In genomic region chr1:197224160-197224559, GRCh38 we compare ENCODE assay signal across 12 cellular contexts. TPM values are rescaled to one million over a fixed set of nuclear protein-coding genes. Genes with fewer than 3 reads are reported as not detected.
A peak's percentile ranks its signal among the peaks of the same experiment; 100 is the strongest.
DNase-seq lines count a peak whose midpoint lies in the region; ATAC-seq and TF ChIP-seq lines count a peak whose summit lies in the region.
"Had no signal": no experiment of that assay in that cellular context is flagged by ENCODE, and none has a peak within 500 bp of the region (broad histone marks: within the 10 kb centered on the region; RNA-seq: fewer than 3 reads in every experiment).

No MANE protein-coding gene starts in this region.

- no peaks in the 10 kb centered on the region for H3K4me1 ChIP-seq in HCT116 (ENCODE audit: control insufficient read depth in 1 of 2, insufficient read depth in 2 of 2, low read length in 2 of 2)
- H3K4me1 ChIP-seq in effector memory CD4-positive, alpha-beta T cell (ENCODE audit: control insufficient read depth, insufficient read depth, low read length, poor library complexity, severe bottlenecking): no peaks in the 10 kb centered on the region

- DNase-seq in AG09319 (ENCODE audit: extremely low read depth, low read depth) (no peak), HCT116 (ENCODE audit: low read depth, low spot score) (no peak), WERI-Rb-1 (no peak), kidney tubule cell (ENCODE audit: low spot score) (peak; percentile 29), T-helper 9 cell (no peak), head of caudate nucleus (no peak), erythroblast (lab: John Stamatoyannopoulos, UW) (no peak)
- DNase-seq in effector memory CD4-positive, alpha-beta T cell: no peak
- DNase-seq: activated CD4-positive, alpha-beta memory T cell treated with anti-CD3 and anti-CD28 coated beads for 36 hours; activated naive CD8-positive, alpha-beta T cell treated with anti-CD3 and anti-CD28 coated beads for 36 hours; NCI-H226; retina had no signal

- POLR2A ChIA-PET in HCT116 (lab: Charles Lee): no interaction called here

- H3K27ac ChIP-seq in HCT116 (ENCODE audit: low read depth, low read length): no peak overlapping the region
- H3K27ac ChIP-seq in WERI-Rb-1: no peak overlapping the region
- H3K27ac ChIP-seq in effector memory CD4-positive, alpha-beta T cell (ENCODE audit: insufficient read depth, low read length, poor library complexity, severe bottlenecking): no peak overlapping the region

- ATAC-seq in HCT116: no peak

- H3K4me2 ChIP-seq in HCT116 (ENCODE audit: low read length): no peak overlapping the region

- H3K4me3 ChIP-seq in HCT116 (replicated peaks in 1 of 2; ENCODE audit: low read depth in 1 of 2, low read length in 2 of 2) (no peak overlapping the region), WERI-Rb-1 (ENCODE audit: low read depth, low read length) (no peak overlapping the region)
- no peak overlapping the region for H3K4me3 ChIP-seq in effector memory CD4-positive, alpha-beta T cell (ENCODE audit: insufficient read depth, low read depth, low read length, poor library complexity, severe bottlenecking)

- H3K27me3 ChIP-seq in HCT116 (ENCODE audit: insufficient read depth, low read length) (no peaks in the 10 kb centered on the region), WERI-Rb-1 (ENCODE audit: insufficient read depth, low read depth, severe bottlenecking) (no peaks in the 10 kb centered on the region)
- H3K27me3 ChIP-seq in effector memory CD4-positive, alpha-beta T cell (replicated peaks; ENCODE audit: control insufficient read depth, insufficient read depth, low read length, poor library complexity, severe bottlenecking): no peaks in the 10 kb centered on the region

- TF ChIP-seq POLR2A in HCT116 (IDR thresholded peaks at IDR 0.05; ENCODE audit: borderline replicate concordance, extremely low read depth, insufficient read depth, insufficient read length): no peak
- TF ChIP-seq POLR2A in erythroblast (IDR thresholded peaks at IDR 0.05; ENCODE audit: low read length): no peak

- BruUV-seq in HCT116 (replicated peaks; lab: Mats Ljungman, UMichigan): no TSS peak

- peak; percentile 45; the same call in 1 of the 2 replicates for TF ChIP-seq RAD21 in HCT116 (IDR thresholded peaks at IDR 0.05; ENCODE audit: low read depth)

- H3K9ac ChIP-seq in HCT116 (ENCODE audit: low read length): no peak overlapping the region

- no peak overlapping the region for H2AFZ ChIP-seq in HCT116 (ENCODE audit: low read depth, low read length, poor library complexity, severe bottlenecking)

- H3K36me3 ChIP-seq in HCT116 (ENCODE audit: control insufficient read depth in 1 of 2, insufficient read depth in 2 of 2, low read length in 2 of 2): no peaks in the 10 kb centered on the region
- no peaks in the 10 kb centered on the region for H3K36me3 ChIP-seq in WERI-Rb-1
- no peaks in the 10 kb centered on the region for H3K36me3 ChIP-seq in effector memory CD4-positive, alpha-beta T cell (ENCODE audit: control insufficient read depth, insufficient read depth, low read length)

- H3K79me2 ChIP-seq in HCT116 (ENCODE audit: insufficient read depth, low read length): no peaks in the 10 kb centered on the region

- H3K9me3 ChIP-seq in HCT116 (ENCODE audit: control insufficient read depth in 1 of 2, insufficient read depth in 1 of 2, low read depth in 1 of 2, low read length in 2 of 2) (no peaks in the 10 kb centered on the region), WERI-Rb-1 (ENCODE audit: severe bottlenecking) (peaks cover 2% of the 10 kb centered on the region)
- no peaks in the 10 kb centered on the region for H3K9me3 ChIP-seq in effector memory CD4-positive, alpha-beta T cell (ENCODE audit: control insufficient read depth, low read length)

- H4K20me1 ChIP-seq in HCT116 (ENCODE audit: insufficient read depth): no peaks in the 10 kb centered on the region

- intact Hi-C loops in HCT116 (cut with micrococcal nuclease) (loop anchor here (1.0 kb wide), 1 partner anchor 133 kb away; no protein-coding TSS in a partner anchor), head of caudate nucleus (cut with DNase I) (loop anchor here (5.0 kb wide), 1 partner anchor 88 kb away; no protein-coding TSS in a partner anchor)

- RAD21 ChIA-PET in HCT116 (lab: Charles Lee; ENCODE audit: low non-redundant PET in 1 of 2, low total read pairs in 2 of 2, uncharacterized antibody in 2 of 2, unreplicated experiment in 2 of 2): interaction anchor here (0.8 to 1.1 kb wide), 3 partner anchors 44 to 133 kb away, joined by 3 to 5 read pairs (median 4); no protein-coding TSS in a partner anchor

- no peaks in the 10 kb centered on the region for H3K9me2 ChIP-seq in HCT116 (ENCODE audit: insufficient read depth)

- CTCF ChIA-PET in HCT116 (lab: Charles Lee): interaction anchor here (1.1 to 2.3 kb wide), 6 partner anchors 11 to 162 kb away, joined by 3 to 16 read pairs (median 7); no protein-coding TSS in a partner anchor

- TF ChIP-seq CTCF in AG09319 (IDR thresholded peaks at IDR 0.05; ENCODE audit: low read depth, low read length): peak; percentile 20
- peak; percentile 6 to 56 (median 17); a peak in 2 of 6 replicates for TF ChIP-seq CTCF in HCT116 (IDR thresholded peaks at IDR 0.05 in 2 of 3, conservative IDR thresholded peaks at IDR 0.05 in 1 of 3; ENCODE audit: borderline replicate concordance in 1 of 3, insufficient read depth in 1 of 3, low read depth in 2 of 3, low read length in 2 of 3)
- 0 out of 2 replicates have a peak, but pooled peaks have one; percentile 8 for TF ChIP-seq CTCF in WERI-Rb-1 (IDR thresholded peaks at IDR 0.05; ENCODE audit: low read depth, low read length)

TF ChIP-seq in HCT116, 20 proteins besides CTCF, POLR2A, EP300 and RAD21:
- TF ChIP-seq CBX3 (IDR thresholded peaks at IDR 0.05; ENCODE audit: low read depth) (no peak), SP1 (IDR thresholded peaks at IDR 0.05; ENCODE audit: low read depth) (no peak), YY1 (IDR thresholded peaks at IDR 0.05; ENCODE audit: extremely low read depth, insufficient replicate concordance, low read depth, low read length) (no peak), EZH2 (IDR thresholded peaks at IDR 0.05) (no peak), JUND (IDR thresholded peaks at IDR 0.05) (no peak), SIN3A (IDR thresholded peaks at IDR 0.05; ENCODE audit: low read depth) (no peak), EGR1 (IDR thresholded peaks at IDR 0.05; ENCODE audit: low read depth) (no peak)
- TF ChIP-seq, protein P1, sequence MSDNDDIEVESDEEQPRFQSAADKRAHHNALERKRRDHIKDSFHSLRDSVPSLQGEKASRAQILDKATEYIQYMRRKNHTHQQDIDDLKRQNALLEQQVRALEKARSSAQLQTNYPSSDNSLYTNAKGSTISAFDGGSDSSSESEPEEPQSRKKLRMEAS (IDR thresholded peaks at IDR 0.05): no peak

RNA-seq across cellular contexts. Expression of gene ZBTB41, which starts 23.1 kb away (rescaled TPM):
- 15.3 TPM for total RNA-seq in HCT116 (2021; ENCODE audit: unreplicated experiment)
- polyA plus RNA-seq in HCT116 (2012): 1.9 and 2.3 TPM in 2 replicates

RNA-seq across cellular contexts. Expression of gene CRB1, which starts 43.9 kb away (rescaled TPM):
- total RNA-seq in HCT116 (2021; ENCODE audit: unreplicated experiment): 0.07 TPM
- 0.04 and 0.09 TPM in 2 replicates for polyA plus RNA-seq in HCT116 (2012)
- total RNA-seq: activated CD4-positive, alpha-beta memory T cell treated with anti-CD3 and anti-CD28 coated beads for 36 hours; activated naive CD8-positive, alpha-beta T cell treated with anti-CD3 and anti-CD28 coated beads for 36 hours had no signal
